ENCODE assay signal across 1 cellular context in genomic region chr11:65117206-65118096, GRCh38.
A peak's percentile ranks its signal among the peaks of the same experiment; 100 is the strongest.
TF ChIP-seq lines count a peak whose summit lies in the region.

Gene ZNHIT2 (minus strand): TSS chr11:65117701. CDS start chr11:65117653, 48 bp downstream.

TF ChIP-seq in HepG2, 621 proteins besides CTCF, POLR2A, EP300 and RAD21 (continued from another document and continues in another):
- TF ChIP-seq ZNF263 (CRISPR knock-in tag; IDR thresholded peaks at IDR 0.05), result no peak; the same call in 1 of the 2 replicates
- TF ChIP-seq, protein P1, sequence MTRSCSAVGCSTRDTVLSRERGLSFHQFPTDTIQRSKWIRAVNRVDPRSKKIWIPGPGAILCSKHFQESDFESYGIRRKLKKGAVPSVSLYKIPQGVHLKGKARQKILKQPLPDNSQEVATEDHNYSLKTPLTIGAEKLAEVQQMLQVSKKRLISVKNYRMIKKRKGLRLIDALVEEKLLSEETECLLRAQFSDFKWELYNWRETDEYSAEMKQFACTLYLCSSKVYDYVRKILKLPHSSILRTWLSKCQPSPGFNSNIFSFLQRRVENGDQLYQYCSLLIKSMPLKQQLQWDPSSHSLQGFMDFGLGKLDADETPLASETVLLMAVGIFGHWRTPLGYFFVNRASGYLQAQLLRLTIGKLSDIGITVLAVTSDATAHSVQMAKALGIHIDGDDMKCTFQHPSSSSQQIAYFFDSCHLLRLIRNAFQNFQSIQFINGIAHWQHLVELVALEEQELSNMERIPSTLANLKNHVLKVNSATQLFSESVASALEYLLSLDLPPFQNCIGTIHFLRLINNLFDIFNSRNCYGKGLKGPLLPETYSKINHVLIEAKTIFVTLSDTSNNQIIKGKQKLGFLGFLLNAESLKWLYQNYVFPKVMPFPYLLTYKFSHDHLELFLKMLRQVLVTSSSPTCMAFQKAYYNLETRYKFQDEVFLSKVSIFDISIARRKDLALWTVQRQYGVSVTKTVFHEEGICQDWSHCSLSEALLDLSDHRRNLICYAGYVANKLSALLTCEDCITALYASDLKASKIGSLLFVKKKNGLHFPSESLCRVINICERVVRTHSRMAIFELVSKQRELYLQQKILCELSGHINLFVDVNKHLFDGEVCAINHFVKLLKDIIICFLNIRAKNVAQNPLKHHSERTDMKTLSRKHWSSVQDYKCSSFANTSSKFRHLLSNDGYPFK (CRISPR knock-in tag; IDR thresholded peaks at IDR 0.05; ENCODE audit: borderline replicate concordance), result peak; percentile 94
- TF ChIP-seq SNAPC5 (CRISPR knock-in tag; IDR thresholded peaks at IDR 0.05; ENCODE audit: borderline replicate concordance), result no peak
- peak; percentile 71; the same call in 1 of the 2 replicates for TF ChIP-seq RXRA (CRISPR knock-in tag; IDR thresholded peaks at IDR 0.05)
- TF ChIP-seq ZNF704 (CRISPR knock-in tag; IDR thresholded peaks at IDR 0.05; ENCODE audit: borderline replicate concordance), result peak; percentile 42; the same call in 1 of the 2 replicates
- no peak for TF ChIP-seq ZNF20 (CRISPR knock-in tag; IDR thresholded peaks at IDR 0.05)
- no peak; the same call in 1 of the 2 replicates for TF ChIP-seq RFX5 (IDR thresholded peaks at IDR 0.05; ENCODE audit: low read depth, low read length)
- no peak for TF ChIP-seq ZNF253 (CRISPR knock-in tag; IDR thresholded peaks at IDR 0.05; ENCODE audit: borderline replicate concordance)
- no peak for TF ChIP-seq CHD4 (IDR thresholded peaks at IDR 0.05; ENCODE audit: borderline replicate concordance, low read length)
- peak; percentile 89 for TF ChIP-seq ATF1 (CRISPR knock-in tag; IDR thresholded peaks at IDR 0.05)
- TF ChIP-seq ATF5 (CRISPR knock-in tag; IDR thresholded peaks at IDR 0.05; ENCODE audit: low read depth), result peak; percentile 89; the same call in 1 of the 2 replicates
- peak; percentile 54 to 92 for TF ChIP-seq HMGXB4 (CRISPR knock-in tag; IDR thresholded peaks at IDR 0.05; ENCODE audit: borderline replicate concordance in 1 of 2, low read depth in 1 of 2)
- peak; percentile 77; the same call in 1 of the 2 replicates for TF ChIP-seq ERF (CRISPR knock-in tag; IDR thresholded peaks at IDR 0.05)
- TF ChIP-seq, protein P2, sequence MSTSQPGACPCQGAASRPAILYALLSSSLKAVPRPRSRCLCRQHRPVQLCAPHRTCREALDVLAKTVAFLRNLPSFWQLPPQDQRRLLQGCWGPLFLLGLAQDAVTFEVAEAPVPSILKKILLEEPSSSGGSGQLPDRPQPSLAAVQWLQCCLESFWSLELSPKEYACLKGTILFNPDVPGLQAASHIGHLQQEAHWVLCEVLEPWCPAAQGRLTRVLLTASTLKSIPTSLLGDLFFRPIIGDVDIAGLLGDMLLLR (CRISPR knock-in tag; IDR thresholded peaks at IDR 0.05), result no peak
- TF ChIP-seq NPAS2 (CRISPR knock-in tag; IDR thresholded peaks at IDR 0.05; ENCODE audit: borderline replicate concordance), result no peak
- no peak for TF ChIP-seq SOX6 (IDR thresholded peaks at IDR 0.05)
- TF ChIP-seq SOX6 (CRISPR knock-in tag; IDR thresholded peaks at IDR 0.05), result peak; percentile 64
- peak; percentile 75 for TF ChIP-seq MEF2D (CRISPR knock-in tag; IDR thresholded peaks at IDR 0.05)
- TF ChIP-seq DR1 (CRISPR knock-in tag; IDR thresholded peaks at IDR 0.05), result no peak
- TF ChIP-seq EHMT2 (IDR thresholded peaks at IDR 0.05; ENCODE audit: borderline replicate concordance, low read depth, low read length), result no peak
- TF ChIP-seq CC2D1A (CRISPR knock-in tag; IDR thresholded peaks at IDR 0.05), result no peak
- 0 out of 2 replicates have a peak, but pooled peaks have one; percentile 24 for TF ChIP-seq ZNF136 (CRISPR knock-in tag; IDR thresholded peaks at IDR 0.05; ENCODE audit: low read depth)
- TF ChIP-seq SYNCRIP (IDR thresholded peaks at IDR 0.05; ENCODE audit: insufficient read depth, low read depth, low read length), result no peak
- TF ChIP-seq ZNF354B (CRISPR knock-in tag; IDR thresholded peaks at IDR 0.05), result no peak
- TF ChIP-seq TGIF2 (CRISPR knock-in tag; IDR thresholded peaks at IDR 0.05), result peak; percentile 11
- peak; percentile 38; the same call in 1 of the 2 replicates for TF ChIP-seq ZNF124 (CRISPR knock-in tag; IDR thresholded peaks at IDR 0.05)
- TF ChIP-seq, protein P3, sequence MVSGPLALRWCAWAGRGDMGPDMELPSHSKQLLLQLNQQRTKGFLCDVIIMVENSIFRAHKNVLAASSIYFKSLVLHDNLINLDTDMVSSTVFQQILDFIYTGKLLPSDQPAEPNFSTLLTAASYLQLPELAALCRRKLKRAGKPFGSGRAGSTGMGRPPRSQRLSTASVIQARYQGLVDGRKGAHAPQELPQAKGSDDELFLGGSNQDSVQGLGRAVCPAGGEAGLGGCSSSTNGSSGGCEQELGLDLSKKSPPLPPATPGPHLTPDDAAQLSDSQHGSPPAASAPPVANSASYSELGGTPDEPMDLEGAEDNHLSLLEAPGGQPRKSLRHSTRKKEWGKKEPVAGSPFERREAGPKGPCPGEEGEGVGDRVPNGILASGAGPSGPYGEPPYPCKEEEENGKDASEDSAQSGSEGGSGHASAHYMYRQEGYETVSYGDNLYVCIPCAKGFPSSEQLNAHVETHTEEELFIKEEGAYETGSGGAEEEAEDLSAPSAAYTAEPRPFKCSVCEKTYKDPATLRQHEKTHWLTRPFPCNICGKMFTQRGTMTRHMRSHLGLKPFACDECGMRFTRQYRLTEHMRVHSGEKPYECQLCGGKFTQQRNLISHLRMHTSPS (CRISPR knock-in tag; IDR thresholded peaks at IDR 0.05; ENCODE audit: low read depth), result no peak
- 0 out of 2 replicates have a peak, but pooled peaks have one; percentile 56 for TF ChIP-seq ZSCAN22 (CRISPR knock-in tag; IDR thresholded peaks at IDR 0.05)
- no peak for TF ChIP-seq ADNP (CRISPR knock-in tag; IDR thresholded peaks at IDR 0.05)
- TF ChIP-seq SMYD3 (CRISPR knock-in tag; IDR thresholded peaks at IDR 0.05), result no peak
- peak; percentile 93 for TF ChIP-seq THAP11 (CRISPR knock-in tag; IDR thresholded peaks at IDR 0.05)
- 0 out of 2 replicates have a peak, but pooled peaks have one; percentile 51 for TF ChIP-seq RBAK (CRISPR knock-in tag; IDR thresholded peaks at IDR 0.05)
- peak; percentile 94 for TF ChIP-seq CREM (IDR thresholded peaks at IDR 0.05)
- no peak for TF ChIP-seq CREM (CRISPR knock-in tag; IDR thresholded peaks at IDR 0.05)
- no peak; the same call in 1 of the 2 replicates for TF ChIP-seq YEATS4 (CRISPR knock-in tag; IDR thresholded peaks at IDR 0.05; ENCODE audit: borderline replicate concordance)
- no peak for TF ChIP-seq HNRNPH1 (optimal IDR thresholded peaks at IDR 0.05; ENCODE audit: low read depth, low read length)
- TF ChIP-seq ZHX2 (IDR thresholded peaks at IDR 0.05; ENCODE audit: low read depth), result peak; percentile 77
- no peak for TF ChIP-seq ZHX2 (CRISPR knock-in tag; IDR thresholded peaks at IDR 0.05; ENCODE audit: borderline replicate concordance)
- TF ChIP-seq U2AF1 (optimal IDR thresholded peaks at IDR 0.05; ENCODE audit: low read depth, low read length), result no peak
- peak; percentile 86 for TF ChIP-seq ZNF547 (CRISPR knock-in tag; IDR thresholded peaks at IDR 0.05)
- no peak; the same call in 1 of the 2 replicates for TF ChIP-seq SATB2 (CRISPR knock-in tag; IDR thresholded peaks at IDR 0.05)
- TF ChIP-seq, protein P4, sequence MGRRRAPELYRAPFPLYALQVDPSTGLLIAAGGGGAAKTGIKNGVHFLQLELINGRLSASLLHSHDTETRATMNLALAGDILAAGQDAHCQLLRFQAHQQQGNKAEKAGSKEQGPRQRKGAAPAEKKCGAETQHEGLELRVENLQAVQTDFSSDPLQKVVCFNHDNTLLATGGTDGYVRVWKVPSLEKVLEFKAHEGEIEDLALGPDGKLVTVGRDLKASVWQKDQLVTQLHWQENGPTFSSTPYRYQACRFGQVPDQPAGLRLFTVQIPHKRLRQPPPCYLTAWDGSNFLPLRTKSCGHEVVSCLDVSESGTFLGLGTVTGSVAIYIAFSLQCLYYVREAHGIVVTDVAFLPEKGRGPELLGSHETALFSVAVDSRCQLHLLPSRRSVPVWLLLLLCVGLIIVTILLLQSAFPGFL (CRISPR knock-in tag; IDR thresholded peaks at IDR 0.05), result no peak
- peak; percentile 89 for TF ChIP-seq ASH2L (IDR thresholded peaks at IDR 0.05; ENCODE audit: insufficient read length, low read depth, low read length)
- no peak for TF ChIP-seq MATR3 (CRISPR knock-in tag; IDR thresholded peaks at IDR 0.05)
- TF ChIP-seq KLF11 (CRISPR knock-in tag; IDR thresholded peaks at IDR 0.05), result no peak
- no peak for TF ChIP-seq ZNF792 (CRISPR knock-in tag; IDR thresholded peaks at IDR 0.05)
- TF ChIP-seq ZBTB21 (CRISPR knock-in tag; IDR thresholded peaks at IDR 0.05), result peak; percentile 75; the same call in 1 of the 2 replicates
- TF ChIP-seq XRCC5 (optimal IDR thresholded peaks at IDR 0.05; ENCODE audit: low read length), result peak; percentile 87
- TF ChIP-seq CREB3 (CRISPR knock-in tag; IDR thresholded peaks at IDR 0.05), result no peak
- peak; percentile 57 for TF ChIP-seq TBL1XR1 (IDR thresholded peaks at IDR 0.05; ENCODE audit: borderline replicate concordance, low read length, partially characterized antibody)
- TF ChIP-seq DNMT3B (CRISPR knock-in tag; conservative IDR thresholded peaks at IDR 0.05), result no peak
- TF ChIP-seq ATF3 (CRISPR knock-in tag; IDR thresholded peaks at IDR 0.05), result peak; percentile 93
- peak; percentile 94 for TF ChIP-seq RBFOX2 (IDR thresholded peaks at IDR 0.05; ENCODE audit: low read depth, low read length)
- TF ChIP-seq PRMT3 (CRISPR knock-in tag; IDR thresholded peaks at IDR 0.05; ENCODE audit: borderline replicate concordance, low read depth), result no peak
